Comparison of ENCODE assay signal across 8 cellular contexts in genomic region chr3:111967651-111968274, GRCh38. TPM values are rescaled to one million over a fixed set of nuclear protein-coding genes. Genes with fewer than 3 reads are reported as not detected.
DNase-seq lines count a peak whose midpoint lies in the region; ATAC-seq, FAIRE-seq and TF ChIP-seq lines count a peak whose summit lies in the region.

No MANE protein-coding gene starts in this region.

- H3K36me3 Mint-ChIP-seq in activated naive CD8-positive, alpha-beta T cell treated with anti-CD3 and anti-CD28 coated beads, Interleukin-2, amount 50 U/mL, for 24 hours (ENCODE audit: low read depth), result no peaks in the 10 kb centered on the region

- H2AFZ ChIP-seq in SU-DHL-6 (ENCODE audit: low read depth, low read length, severe bottlenecking), result peak overlapping the region; percentile 44

- TF ChIP-seq POLR2A in GM12891 (IDR thresholded peaks at IDR 0.05; ENCODE audit: low read depth, low read length), result no peak

- no peak overlapping the region for H3K27ac ChIP-seq in SU-DHL-6 (ENCODE audit: low read depth, low read length)

- no peaks in the 10 kb centered on the region for H3K27me3 ChIP-seq in SU-DHL-6 (ENCODE audit: low read length)

- peak overlapping the region; percentile 26 for H3K4me2 ChIP-seq in SU-DHL-6 (ENCODE audit: low read depth, low read length, poor library complexity, severe bottlenecking)

- no peaks in the 10 kb centered on the region for H4K20me1 ChIP-seq in SU-DHL-6 (ENCODE audit: low read depth, low read length)

- H3F3A ChIP-seq in SU-DHL-6 (ENCODE audit: insufficient read depth), result no peaks in the 10 kb centered on the region

- no peaks in the 10 kb centered on the region for H3K27me3 Mint-ChIP-seq in activated naive CD8-positive, alpha-beta T cell treated with anti-CD3 and anti-CD28 coated beads, Interleukin-2, amount 50 U/mL, for 24 hours

- no peaks in the 10 kb centered on the region for H3K9me2 ChIP-seq in SU-DHL-6 (replicated peaks; ENCODE audit: insufficient read depth, low read length)

- H3K79me2 ChIP-seq in SU-DHL-6 (ENCODE audit: insufficient read depth, low read length), result no peaks in the 10 kb centered on the region

- peak; percentile 91 for FAIRE-seq in GM12891 (lab: Jason Lieb, UNC)

- ATAC-seq in HG02798 (IDR thresholded peaks at IDR 0.05; ENCODE audit: poor library complexity, unreplicated experiment), result peak; percentile 97
- peak; percentile 74 for ATAC-seq in activated naive CD8-positive, alpha-beta T cell treated with anti-CD3 and anti-CD28 coated beads, Interleukin-2, amount 50 U/mL, for 24 hours
- ATAC-seq in left cardiac atrium, result peak; percentile 81 to 94

- H3K9ac ChIP-seq in SU-DHL-6 (ENCODE audit: low read length), result no peak overlapping the region

- no peaks in the 10 kb centered on the region for H3K36me3 ChIP-seq in SU-DHL-6 (ENCODE audit: low read length)

- H3K4me3 ChIP-seq in SU-DHL-6 (ENCODE audit: insufficient read depth, low read length, poor library complexity, severe bottlenecking), result no peak overlapping the region

- no peaks in the 10 kb centered on the region for H3K9me3 ChIP-seq in SU-DHL-6 (ENCODE audit: insufficient read depth, low read length)

- no peaks in the 10 kb centered on the region for H3K9me3 Mint-ChIP-seq in activated naive CD8-positive, alpha-beta T cell treated with anti-CD3 and anti-CD28 coated beads, Interleukin-2, amount 50 U/mL, for 24 hours

- peak; percentile 71 for TF ChIP-seq CTCF in SU-DHL-6 (IDR thresholded peaks at IDR 0.05; ENCODE audit: insufficient read depth, low read length, poor library complexity, severe bottlenecking)

- intact Hi-C loops in left cardiac atrium (cut with DNase I), result loop anchor here (1.0 to 10.0 kb wide), 6 partner anchors 53 to 300 kb away; no protein-coding TSS in a partner anchor

- no peak for DNase-seq in GM12891 (ENCODE audit: insufficient read length, low spot score)
- DNase-seq in NCI-H1417 treated with DMSO at 0.1 percent for 48 hours (lab: John Stamatoyannopoulos, UW), result peak; percentile 61
- peak; percentile 86 for DNase-seq in activated naive CD8-positive, alpha-beta T cell treated with anti-CD3 and anti-CD28 coated beads, Interleukin-2, amount 50 U/mL, for 24 hours
- DNase-seq in left cardiac atrium, result peak; percentile 85
- peak; percentile 70 for DNase-seq in renal cortical epithelial cell (ENCODE audit: low read depth)
- DNase-seq in epidermal melanocyte (ENCODE audit: insufficient read length, low spot score), result no peak

- peaks cover 18% of the 10 kb centered on the region for H3K4me1 Mint-ChIP-seq in activated naive CD8-positive, alpha-beta T cell treated with anti-CD3 and anti-CD28 coated beads, Interleukin-2, amount 50 U/mL, for 24 hours

- H3K27ac Mint-ChIP-seq in activated naive CD8-positive, alpha-beta T cell treated with anti-CD3 and anti-CD28 coated beads, Interleukin-2, amount 50 U/mL, for 24 hours, result no peak overlapping the region

- no peak overlapping the region for H3K4me3 Mint-ChIP-seq in activated naive CD8-positive, alpha-beta T cell treated with anti-CD3 and anti-CD28 coated beads, Interleukin-2, amount 50 U/mL, for 24 hours

TF ChIP-seq in GM12891, 5 proteins besides CTCF, POLR2A, EP300 and RAD21:
- TF ChIP-seq PAX5 (IDR thresholded peaks at IDR 0.05; ENCODE audit: insufficient read depth, low read length, severe bottlenecking), result no peak
- peak; percentile 75; the same call in 1 of the 2 replicates for TF ChIP-seq POU2F2 (IDR thresholded peaks at IDR 0.05; ENCODE audit: low read depth, low read length)
- no peak for TF ChIP-seq SPI1 (IDR thresholded peaks at IDR 0.05; ENCODE audit: low read depth, low read length)
- TF ChIP-seq POLR2AphosphoS5 (IDR thresholded peaks at IDR 0.05; ENCODE audit: low read depth, low read length), result no peak

RNA-seq across cellular contexts. Expression of gene ABHD10, which starts 11.1 kb away (rescaled TPM):
- polyA plus RNA-seq in GM12891 (2012; ENCODE audit: low read depth, missing spikeins), result 16.6 TPM
- total RNA-seq in left cardiac atrium, result 10 to 100 TPM; 27.6 to 30.9 TPM
- total RNA-seq in renal cortical epithelial cell, result 20.1 and 43.6 TPM in 2 replicates

RNA-seq across cellular contexts. Expression of gene TAGLN3, which starts 31.0 kb away (rescaled TPM):
- 0.10 TPM for polyA plus RNA-seq in GM12891 (2012; ENCODE audit: low read depth, missing spikeins)
- total RNA-seq in left cardiac atrium (not detected), renal cortical epithelial cell (8.5 and 19.1 TPM in 2 replicates)

Comparison
In these comparisons a context has a peak if more than half of its experiments do, and no peak if none do; other contexts are left out.
1. DNase-seq: peak in NCI-H1417 treated with DMSO at 0.1 percent for 48 hours (single experiment), activated naive CD8-positive, alpha-beta T cell treated with anti-CD3 and anti-CD28 coated beads, Interleukin-2, amount 50 U/mL, for 24 hours (single experiment), left cardiac atrium (single experiment) and renal cortical epithelial cell (single experiment); none in GM12891 (single experiment) and epidermal melanocyte (single experiment).
2. Peak in every context shown above with its lines, with median percentiles within 50 percentile points of each other: ATAC-seq.